ENCODE assay signal across 16 cellular contexts in the genomic region with DNA sequence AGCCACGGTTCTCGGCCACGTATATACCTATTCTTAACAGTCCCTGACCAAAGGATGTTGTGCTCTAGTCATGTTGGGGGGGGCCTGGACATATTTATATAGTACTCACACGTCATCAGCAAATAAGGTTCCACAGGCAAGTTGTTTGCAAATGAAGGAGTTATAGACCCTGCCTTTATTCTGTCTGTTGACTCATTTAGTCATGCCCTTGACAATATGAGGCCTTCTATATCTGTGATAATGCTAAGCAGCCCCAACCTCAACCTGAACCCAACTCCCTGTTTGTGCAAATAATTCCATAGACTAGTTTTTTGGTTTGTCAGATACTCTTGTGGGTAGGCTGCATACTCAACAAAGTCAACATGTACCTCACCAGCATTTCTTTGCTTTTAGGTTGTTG. TPM values are rescaled to one million over a fixed set of nuclear protein-coding genes. Genes with fewer than 3 reads are reported as not detected.
DNase-seq lines count a peak whose midpoint lies in the region; ATAC-seq and TF ChIP-seq lines count a peak whose summit lies in the region.
"Had no signal": no experiment of that assay in that cellular context is flagged by ENCODE, and none has a peak within 500 bp of the region (broad histone marks: within the 10 kb centered on the region; RNA-seq: fewer than 3 reads in every experiment).

No MANE protein-coding gene starts in this region.

- ATAC-seq in stimulated activated naive B cell treated with anti-CD40 and anti-IgM and Interleukin-4, amounts not matched to agents 10 μg/mL and 1 μg/mL and 100 μg/mL, for 72 hours (replicated peaks): no peak
- ATAC-seq in GM18519 (IDR thresholded peaks at IDR 0.05; ENCODE audit: low FRiP score, unreplicated experiment) (no peak), HG03139 (IDR thresholded peaks at IDR 0.05; ENCODE audit: unreplicated experiment) (no peak)
- ATAC-seq: GM12878 had no signal

- no peak overlapping the region for H3K4me2 ChIP-seq in BLaER1
- H3K4me2 ChIP-seq: KMS-11 had no signal

- H3K9me3 ChIP-seq in BLaER1 (peaks cover 100% of the 10 kb centered on the region), liver (ENCODE audit: control insufficient read depth in 4 of 4, low read length in 3 of 4) (peaks cover 1 to 43% (median 25%) of the 10 kb centered on the region in 4 donors)
- H3K9me3 ChIP-seq in CD8-positive, alpha-beta memory T cell (ENCODE audit: low read length): peaks cover 64% of the 10 kb centered on the region

- H3K27me3 Mint-ChIP-seq in CD8-positive, alpha-beta memory T cell: peaks cover 0 to 2% of the 10 kb centered on the region in 2 donors
- no peaks in the 10 kb centered on the region for H3K27me3 Mint-ChIP-seq in stimulated activated naive B cell treated with anti-CD40 and anti-IgM and Interleukin-4, amounts not matched to agents 10 μg/mL and 1 μg/mL and 100 μg/mL, for 72 hours
- H3K27me3 Mint-ChIP-seq: CD4-positive, alpha-beta memory T cell had no signal

- no peak for DNase-seq in CD8-positive, alpha-beta memory T cell
- no peak for DNase-seq in stimulated activated naive B cell treated with anti-CD40 and anti-IgM and Interleukin-4, amounts not matched to agents 10 μg/mL and 1 μg/mL and 100 μg/mL, for 72 hours
- no peak for DNase-seq in stimulated activated CD4-positive, alpha-beta T cell treated with anti-CD3 and anti-CD28 coated beads, Interleukin-12 subunit alpha, Interleukin-12 subunit beta, amount 100 ng/mL, for 4 hours
- DNase-seq: 8988T; AML-193; C1 segment of cervical spinal cord; Caco-2; CD4-positive, alpha-beta memory T cell; GOT3; H9 had no signal

- H3K4me3 ChIP-seq in BLaER1: peak overlapping the region; percentile 46
- peak overlapping the region; percentile 3 for H3K4me3 ChIP-seq in CD8-positive, alpha-beta memory T cell (ENCODE audit: low read length)
- H3K4me3 ChIP-seq in liver (ENCODE audit: low read depth in 1 of 3, low read length in 3 of 3): peak overlapping the region in 2 of 3 donors; percentile 49 to 53
- H3K4me3 ChIP-seq: GM12878 had no signal

- POLR2A ChIA-PET in CD8-positive, alpha-beta memory T cell (lab: Charles Lee): no interaction called here

- CTCF ChIA-PET in CD8-positive, alpha-beta memory T cell (lab: Charles Lee): no interaction called here

- TF ChIP-seq RAD21 in liver (IDR thresholded peaks at IDR 0.05): no peak

- H3K36me3 Mint-ChIP-seq in CD8-positive, alpha-beta memory T cell: peaks cover 57 to 78% (median 78%) of the 10 kb centered on the region in 3 donors
- H3K36me3 Mint-ChIP-seq in stimulated activated naive B cell treated with anti-CD40 and anti-IgM and Interleukin-4, amounts not matched to agents 10 μg/mL and 1 μg/mL and 100 μg/mL, for 72 hours: peaks cover 66 to 70% of the 10 kb centered on the region in 2 donors

- H3K9me3 Mint-ChIP-seq in CD8-positive, alpha-beta memory T cell: peaks cover 36 to 89% (median 81%) of the 10 kb centered on the region in 5 donors
- H3K9me3 Mint-ChIP-seq in stimulated activated naive B cell treated with anti-CD40 and anti-IgM and Interleukin-4, amounts not matched to agents 10 μg/mL and 1 μg/mL and 100 μg/mL, for 72 hours: peaks cover 12 to 14% of the 10 kb centered on the region in 2 donors

- H3K4me3 Mint-ChIP-seq in CD8-positive, alpha-beta memory T cell: no peak overlapping the region
- no peak overlapping the region for H3K4me3 Mint-ChIP-seq in stimulated activated naive B cell treated with anti-CD40 and anti-IgM and Interleukin-4, amounts not matched to agents 10 μg/mL and 1 μg/mL and 100 μg/mL, for 72 hours
- H3K4me3 Mint-ChIP-seq: H9 had no signal

- H3K36me3 ChIP-seq in BLaER1 (peaks cover 100% of the 10 kb centered on the region), liver (ENCODE audit: control insufficient read depth in 4 of 4, insufficient read depth in 3 of 4, low read depth in 1 of 4, low read length in 3 of 4) (peaks cover 2 to 56% (median 49%) of the 10 kb centered on the region in 4 donors)
- H3K36me3 ChIP-seq in CD8-positive, alpha-beta memory T cell (ENCODE audit: insufficient read depth, low read length): peaks cover 58% of the 10 kb centered on the region

- H3K27ac ChIP-seq in BLaER1 (no peak overlapping the region), liver (ENCODE audit: low read depth in 1 of 2, low read length in 2 of 2) (no peak overlapping the region)
- H3K27ac ChIP-seq in CD8-positive, alpha-beta memory T cell (ENCODE audit: low read depth, low read length): no peak overlapping the region
- H3K27ac ChIP-seq: KMS-11 had no signal

- 97% methylated on average over 4 of the region's 4 CpGs for WGBS in liver

- no peaks in the 10 kb centered on the region for H3K27me3 ChIP-seq in BLaER1
- H3K27me3 ChIP-seq in CD8-positive, alpha-beta memory T cell (ENCODE audit: insufficient read depth, low read length, poor library complexity, severe bottlenecking): no peaks in the 10 kb centered on the region
- no peaks in the 10 kb centered on the region for H3K27me3 ChIP-seq in liver (ENCODE audit: control insufficient read depth in 4 of 4, insufficient read depth in 4 of 4, low read length in 3 of 4)

- H4K20me1 ChIP-seq in BLaER1: peaks cover 28% of the 10 kb centered on the region

- no peak for TF ChIP-seq CTCF in liver (IDR thresholded peaks at IDR 0.05; ENCODE audit: low read depth, low read length, missing input control)

- H3K27ac Mint-ChIP-seq in CD8-positive, alpha-beta memory T cell: no peak overlapping the region
- H3K27ac Mint-ChIP-seq in stimulated activated naive B cell treated with anti-CD40 and anti-IgM and Interleukin-4, amounts not matched to agents 10 μg/mL and 1 μg/mL and 100 μg/mL, for 72 hours: peak overlapping the region; percentile 17
- H3K27ac Mint-ChIP-seq: H9 had no signal

- H3K4me1 ChIP-seq in BLaER1 (no peaks in the 10 kb centered on the region), liver (ENCODE audit: control insufficient read depth in 4 of 4, insufficient read depth in 4 of 4, low read length in 3 of 4) (no peaks in the 10 kb centered on the region)
- no peaks in the 10 kb centered on the region for H3K4me1 ChIP-seq in CD8-positive, alpha-beta memory T cell (ENCODE audit: insufficient read depth, low read length)
- H3K4me1 ChIP-seq: Caco-2 had no signal

- H3K9ac ChIP-seq in BLaER1: no peak overlapping the region
- no peak overlapping the region for H3K9ac ChIP-seq in liver (ENCODE audit: low read depth in 1 of 2, low read length in 2 of 2)
- H3K9ac ChIP-seq: KMS-11 had no signal

- peaks cover 15 to 33% (median 16%) of the 10 kb centered on the region in 3 donors for H3K4me1 Mint-ChIP-seq in CD8-positive, alpha-beta memory T cell
- H3K4me1 Mint-ChIP-seq in stimulated activated naive B cell treated with anti-CD40 and anti-IgM and Interleukin-4, amounts not matched to agents 10 μg/mL and 1 μg/mL and 100 μg/mL, for 72 hours: peaks cover 34 to 49% of the 10 kb centered on the region in 2 donors
- H3K4me1 Mint-ChIP-seq: H9 had no signal

TF ChIP-seq in liver, 16 proteins besides CTCF, POLR2A, EP300 and RAD21:
- TF ChIP-seq HNF4A (conservative IDR thresholded peaks at IDR 0.05): no peak
- no peak for TF ChIP-seq ZBTB33 (IDR thresholded peaks at IDR 0.05)
- no peak for TF ChIP-seq GABPA (IDR thresholded peaks at IDR 0.05 in 1 of 2, conservative IDR thresholded peaks at IDR 0.05 in 1 of 2)
- TF ChIP-seq HNF4G (IDR thresholded peaks at IDR 0.05): no peak

RNA-seq across cellular contexts. Expression of gene ZNF586, which starts 8.9 kb away (rescaled TPM):
- total RNA-seq in CD8-positive, alpha-beta memory T cell: 10 to 100 TPM; 15.6 to 17.1 TPM
- polyA plus RNA-seq in CD8-positive, alpha-beta memory T cell: 18.6 TPM
- 10 to 100 TPM; 10.4 to 11.8 TPM for total RNA-seq in liver
- polyA plus RNA-seq in liver: 1 to 10 TPM; 2.3 to 3.1 TPM

RNA-seq across cellular contexts. Expression of gene ZNF776, which starts 31.7 kb away (rescaled TPM):
- total RNA-seq in CD8-positive, alpha-beta memory T cell: 10 to 100 TPM; 13.3 to 17.2 TPM
- polyA plus RNA-seq in CD8-positive, alpha-beta memory T cell: 7.0 TPM
- 10 to 100 TPM in 1 of 2 donors, 1 to 10 TPM in 1; 8.7 to 20.3 TPM for total RNA-seq in liver
- polyA plus RNA-seq in liver: 1 to 10 TPM; 2.0 to 4.1 TPM

RNA-seq across cellular contexts. Expression of gene ZNF552, which starts 36.4 kb away (rescaled TPM):
- 10 to 100 TPM in 1 of 2 experiments, 1 to 10 TPM in 1; 7.2 to 10.6 TPM for total RNA-seq in CD8-positive, alpha-beta memory T cell
- polyA plus RNA-seq in CD8-positive, alpha-beta memory T cell: 11.3 TPM
- 10 to 100 TPM in 1 of 2 donors, 1 to 10 TPM in 1; 5.4 to 16.1 TPM for total RNA-seq in liver
- 1 to 10 TPM; 3.1 to 5.5 TPM for polyA plus RNA-seq in liver

RNA-seq across cellular contexts. Expression of gene ZNF671, which starts 50.9 kb away (rescaled TPM):
- 10 to 100 TPM; 10.6 to 11.0 TPM for total RNA-seq in CD8-positive, alpha-beta memory T cell
- 24.3 TPM for polyA plus RNA-seq in CD8-positive, alpha-beta memory T cell
- 1 to 10 TPM; 2.4 to 9.3 TPM for total RNA-seq in liver
- polyA plus RNA-seq in liver: 1 to 10 TPM in 1 of 2 donors, under 1 TPM in 1; 0.78 to 1.6 TPM
- total RNA-seq: Caco-2 had no signal

RNA-seq across cellular contexts. Expression of gene ZNF587B, which starts 51.7 kb away (rescaled TPM):
- total RNA-seq in CD8-positive, alpha-beta memory T cell: 10 to 100 TPM; 24.8 to 25.4 TPM
- polyA plus RNA-seq in CD8-positive, alpha-beta memory T cell: 1.4 TPM
- 10 to 100 TPM; 10.2 to 30.2 TPM for total RNA-seq in liver
- polyA plus RNA-seq in liver: 1 to 10 TPM; 3.0 to 3.6 TPM
